Comparison of ENCODE assay signal across 11 cellular contexts in genomic region chr17:55451758-55452468, GRCh38. TPM values are rescaled to one million over a fixed set of nuclear protein-coding genes. Genes with fewer than 3 reads are reported as not detected.
DNase-seq lines count a peak whose midpoint lies in the region; ATAC-seq and TF ChIP-seq lines count a peak whose summit lies in the region.
"Had no signal": no experiment of that assay in that cellular context is flagged by ENCODE, and none has a peak within 500 bp of the region (broad histone marks: within the 10 kb centered on the region; RNA-seq: fewer than 3 reads in every experiment).

No MANE protein-coding gene starts in this region.

- DNase-seq in GM23248 (peak; percentile 45), RWPE2 (ENCODE audit: low spot score) (no peak), left lobe of liver (ENCODE audit: low spot score) (no peak), suprapubic skin (ENCODE audit: low spot score in 2 of 2) (no peak), head of caudate nucleus (no peak), UCSD-AML1 (lab: John Stamatoyannopoulos, UW; ENCODE audit: unreplicated experiment) (no peak)
- no peak for DNase-seq in stimulated activated CD4-positive, alpha-beta T cell treated with anti-CD3 and anti-CD28 coated beads, Interleukin-4, amount 100 ng/mL, for 1 hour
- DNase-seq: NCI-H2227 treated with DMSO at 0.1 percent for 48 hours, ovary had no signal

- H3F3A ChIP-seq in GM23248 (ENCODE audit: insufficient read depth) = peaks cover 44% of the 10 kb centered on the region

- no peaks in the 10 kb centered on the region for H3K27me3 ChIP-seq in GM23248 (replicated peaks; ENCODE audit: insufficient read depth)
- H3K27me3 ChIP-seq in RWPE2 (ENCODE audit: insufficient read depth, poor library complexity, severe bottlenecking) = no peaks in the 10 kb centered on the region
- H3K27me3 ChIP-seq in suprapubic skin = no peaks in the 10 kb centered on the region
- H3K27me3 ChIP-seq: ovary had no signal

- TF ChIP-seq CTCF in RWPE2 (IDR thresholded peaks at IDR 0.05; ENCODE audit: poor library complexity, severe bottlenecking) = no peak
- TF ChIP-seq CTCF in suprapubic skin (IDR thresholded peaks at IDR 0.05) = no peak

- peak overlapping the region; percentile 60 for H3K9ac ChIP-seq in GM23248

- H3K4me1 ChIP-seq in GM23248 (ENCODE audit: insufficient read depth) (peaks cover 58% of the 10 kb centered on the region), RWPE2 (ENCODE audit: insufficient read depth, poor library complexity, severe bottlenecking) (peaks cover 46% of the 10 kb centered on the region), suprapubic skin (peaks cover 7% of the 10 kb centered on the region)

- H2AFZ ChIP-seq in GM23248 = peak overlapping the region; percentile 39; the same call in 1 of the 2 replicates

- H3K9me3 ChIP-seq in GM23248 (ENCODE audit: low read depth) = no peaks in the 10 kb centered on the region
- H3K9me3 ChIP-seq in RWPE2 (ENCODE audit: severe bottlenecking) = no peaks in the 10 kb centered on the region
- H3K9me3 ChIP-seq in suprapubic skin = no peaks in the 10 kb centered on the region
- H3K9me3 ChIP-seq: ovary had no signal

- ATAC-seq in RWPE2 (ENCODE audit: low read depth) = no peak
- ATAC-seq in left lobe of liver = peak; percentile 66
- ATAC-seq: activated naive CD4-positive, alpha-beta T cell treated with anti-CD3 and anti-CD28 coated beads, Interleukin-2, amount 50 U/mL, for 72 hours had no signal

- no peaks in the 10 kb centered on the region for H4K20me1 ChIP-seq in GM23248 (ENCODE audit: insufficient read depth)

- intact Hi-C loops in head of caudate nucleus (cut with DNase I) = no loop called here

- H3K4me3 ChIP-seq in GM23248 (0 out of 2 replicates have a peak overlapping the region, but pooled peaks have one; percentile 9), RWPE2 (ENCODE audit: severe bottlenecking) (no peak overlapping the region), suprapubic skin (no peak overlapping the region)
- H3K4me3 ChIP-seq: ovary had no signal

- whole genome bisulfite sequencing in GM23248 (ENCODE audit: low coverage in 1 of 2, low lambda C conversion rate in 2 of 2, missing lambda C conversion rate in 2 of 2), 2 experiments = 64 to 70% methylated on average over 3 of the region's 3 CpGs
- 74% methylated on average over 3 of the region's 3 CpGs for WGBS in suprapubic skin

- in situ Hi-C loops in GM23248 (cut with MboI) = no loop called here

- H3K79me2 ChIP-seq in GM23248 (ENCODE audit: insufficient read depth) = no peaks in the 10 kb centered on the region

- no peaks in the 10 kb centered on the region for H3K9me2 ChIP-seq in GM23248 (ENCODE audit: insufficient read depth)

- no peak for TF ChIP-seq POLR2A in suprapubic skin (IDR thresholded peaks at IDR 0.05)

- peak overlapping the region; percentile 71 for H3K27ac ChIP-seq in GM23248
- H3K27ac ChIP-seq in RWPE2 (ENCODE audit: poor library complexity, severe bottlenecking) = peak overlapping the region; percentile 60
- H3K27ac ChIP-seq in suprapubic skin = peak overlapping the region; percentile 33
- H3K27ac ChIP-seq: ovary had no signal

- no peaks in the 10 kb centered on the region for H3K36me3 ChIP-seq in GM23248 (ENCODE audit: low read depth)
- H3K36me3 ChIP-seq in RWPE2 (ENCODE audit: low read depth) = no peaks in the 10 kb centered on the region
- no peaks in the 10 kb centered on the region for H3K36me3 ChIP-seq in suprapubic skin
- H3K36me3 ChIP-seq: ovary had no signal

- no peak for TF ChIP-seq EP300 in suprapubic skin (IDR thresholded peaks at IDR 0.05)

- H3K4me2 ChIP-seq in GM23248 (ENCODE audit: unreplicated experiment) = peak overlapping the region; percentile 40

RNA-seq across cellular contexts. Expression of gene MMD, which starts 30.3 kb away (rescaled TPM):
- total RNA-seq in GM23248 (2014; rRNA removed; shearing (Covaris generic)) = 6.6 and 8.3 TPM in 2 replicates
- 6.0 and 6.7 TPM in 2 replicates for polyA plus RNA-seq in GM23248 (2016; fragmentation: Nextera tagmentation; extraction: Ambion mirVana)
- total RNA-seq in left lobe of liver (4.3 TPM), suprapubic skin (10 to 100 TPM in 1 of 4 donors, 1 to 10 TPM in 3; 7.8 to 14.1 (median 9.4) TPM)

RNA-seq across cellular contexts. Expression of gene SMIM36, which starts 59.3 kb away (rescaled TPM):
- total RNA-seq in GM23248 (2014; rRNA removed; shearing (Covaris generic)) = not detected in 2 replicates
- polyA plus RNA-seq in GM23248 (2016; fragmentation: Nextera tagmentation; extraction: Ambion mirVana) = not detected in 2 replicates
- total RNA-seq in left lobe of liver (not detected), suprapubic skin (not detected)
- total RNA-seq: activated CD4-positive, alpha-beta T cell treated with anti-CD3 and anti-CD28 coated beads, Interleukin-2, amount 10 ng/mL, durations not matched to agents 24 days and 14 days; activated naive CD4-positive, alpha-beta T cell treated with anti-CD3 and anti-CD28 coated beads, Interleukin-2, amount 50 U/mL, for 72 hours; ovary had no signal
- polyA plus RNA-seq: ovary had no signal
